In the genomic region with DNA sequence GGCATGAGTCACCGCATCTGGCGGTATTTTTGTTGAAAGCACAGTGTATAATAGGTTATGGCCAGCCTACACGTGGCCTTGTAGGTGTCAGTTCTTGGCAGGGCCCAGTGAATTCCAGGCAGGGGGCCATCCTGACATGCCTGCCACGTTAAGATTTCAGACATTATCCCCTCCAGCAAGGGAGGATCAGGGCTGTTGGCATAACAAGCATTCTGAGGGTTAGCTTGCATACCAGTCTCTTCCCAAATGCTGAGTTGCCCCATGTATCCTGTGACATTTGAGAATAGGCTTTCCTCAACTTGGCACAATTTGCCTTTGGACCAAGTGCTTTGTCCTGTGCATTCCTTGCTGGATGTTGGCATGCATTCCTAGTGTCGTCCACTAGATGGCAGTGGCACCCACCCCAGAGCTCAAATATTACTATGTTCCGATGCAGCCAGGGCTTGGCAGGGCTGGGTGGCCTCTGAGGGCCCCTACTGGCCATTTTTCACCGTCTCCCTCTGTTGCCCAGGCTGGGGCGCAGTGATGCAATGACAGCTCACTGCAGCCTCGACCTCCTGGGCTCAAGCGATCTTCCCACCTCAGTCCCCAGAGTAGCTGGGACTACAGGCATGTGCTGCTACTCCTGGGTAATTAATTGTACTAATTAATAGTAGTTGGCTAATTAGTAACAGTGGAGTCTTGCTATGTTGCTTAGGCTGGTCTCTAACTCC, we compare ENCODE assay signal across 1 cellular context.
A peak's percentile ranks its signal among the peaks of the same experiment; 100 is the strongest.
TF ChIP-seq lines count a peak whose summit lies in the region.

No MANE protein-coding gene starts in this region.

TF ChIP-seq in K562, 482 proteins besides CTCF, POLR2A, EP300 and RAD21 (continued from another document and continues in another):
- TF ChIP-seq, protein P1, sequence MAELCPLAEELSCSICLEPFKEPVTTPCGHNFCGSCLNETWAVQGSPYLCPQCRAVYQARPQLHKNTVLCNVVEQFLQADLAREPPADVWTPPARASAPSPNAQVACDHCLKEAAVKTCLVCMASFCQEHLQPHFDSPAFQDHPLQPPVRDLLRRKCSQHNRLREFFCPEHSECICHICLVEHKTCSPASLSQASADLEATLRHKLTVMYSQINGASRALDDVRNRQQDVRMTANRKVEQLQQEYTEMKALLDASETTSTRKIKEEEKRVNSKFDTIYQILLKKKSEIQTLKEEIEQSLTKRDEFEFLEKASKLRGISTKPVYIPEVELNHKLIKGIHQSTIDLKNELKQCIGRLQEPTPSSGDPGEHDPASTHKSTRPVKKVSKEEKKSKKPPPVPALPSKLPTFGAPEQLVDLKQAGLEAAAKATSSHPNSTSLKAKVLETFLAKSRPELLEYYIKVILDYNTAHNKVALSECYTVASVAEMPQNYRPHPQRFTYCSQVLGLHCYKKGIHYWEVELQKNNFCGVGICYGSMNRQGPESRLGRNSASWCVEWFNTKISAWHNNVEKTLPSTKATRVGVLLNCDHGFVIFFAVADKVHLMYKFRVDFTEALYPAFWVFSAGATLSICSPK (IDR thresholded peaks at IDR 0.05; ENCODE audit: borderline replicate concordance), result no peak
- no peak for TF ChIP-seq CHD1 (IDR thresholded peaks at IDR 0.05; ENCODE audit: low read length)
- TF ChIP-seq, protein P2, sequence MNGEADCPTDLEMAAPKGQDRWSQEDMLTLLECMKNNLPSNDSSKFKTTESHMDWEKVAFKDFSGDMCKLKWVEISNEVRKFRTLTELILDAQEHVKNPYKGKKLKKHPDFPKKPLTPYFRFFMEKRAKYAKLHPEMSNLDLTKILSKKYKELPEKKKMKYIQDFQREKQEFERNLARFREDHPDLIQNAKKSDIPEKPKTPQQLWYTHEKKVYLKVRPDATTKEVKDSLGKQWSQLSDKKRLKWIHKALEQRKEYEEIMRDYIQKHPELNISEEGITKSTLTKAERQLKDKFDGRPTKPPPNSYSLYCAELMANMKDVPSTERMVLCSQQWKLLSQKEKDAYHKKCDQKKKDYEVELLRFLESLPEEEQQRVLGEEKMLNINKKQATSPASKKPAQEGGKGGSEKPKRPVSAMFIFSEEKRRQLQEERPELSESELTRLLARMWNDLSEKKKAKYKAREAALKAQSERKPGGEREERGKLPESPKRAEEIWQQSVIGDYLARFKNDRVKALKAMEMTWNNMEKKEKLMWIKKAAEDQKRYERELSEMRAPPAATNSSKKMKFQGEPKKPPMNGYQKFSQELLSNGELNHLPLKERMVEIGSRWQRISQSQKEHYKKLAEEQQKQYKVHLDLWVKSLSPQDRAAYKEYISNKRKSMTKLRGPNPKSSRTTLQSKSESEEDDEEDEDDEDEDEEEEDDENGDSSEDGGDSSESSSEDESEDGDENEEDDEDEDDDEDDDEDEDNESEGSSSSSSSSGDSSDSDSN (IDR thresholded peaks at IDR 0.05; ENCODE audit: borderline replicate concordance in 1 of 2, low read depth in 2 of 2, low read length in 2 of 2), result 0 out of 4 replicates have a peak, but pooled peaks of 1 of the 2 experiments have one; percentile 37
- no peak for TF ChIP-seq POLR2B (IDR thresholded peaks at IDR 0.05; ENCODE audit: low read depth, partially characterized antibody)
- no peak for TF ChIP-seq ZNF444 (CRISPR knock-in tag; IDR thresholded peaks at IDR 0.05)
- TF ChIP-seq, protein P3, sequence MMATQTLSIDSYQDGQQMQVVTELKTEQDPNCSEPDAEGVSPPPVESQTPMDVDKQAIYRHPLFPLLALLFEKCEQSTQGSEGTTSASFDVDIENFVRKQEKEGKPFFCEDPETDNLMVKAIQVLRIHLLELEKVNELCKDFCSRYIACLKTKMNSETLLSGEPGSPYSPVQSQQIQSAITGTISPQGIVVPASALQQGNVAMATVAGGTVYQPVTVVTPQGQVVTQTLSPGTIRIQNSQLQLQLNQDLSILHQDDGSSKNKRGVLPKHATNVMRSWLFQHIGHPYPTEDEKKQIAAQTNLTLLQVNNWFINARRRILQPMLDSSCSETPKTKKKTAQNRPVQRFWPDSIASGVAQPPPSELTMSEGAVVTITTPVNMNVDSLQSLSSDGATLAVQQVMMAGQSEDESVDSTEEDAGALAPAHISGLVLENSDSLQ (IDR thresholded peaks at IDR 0.05), result peak; percentile 56
- TF ChIP-seq TEAD2 (tag; IDR thresholded peaks at IDR 0.05), result 0 out of 2 replicates have a peak, but pooled peaks have one; percentile 41
- TF ChIP-seq TCF7 (IDR thresholded peaks at IDR 0.05; ENCODE audit: borderline replicate concordance), result no peak
- no peak for TF ChIP-seq ZNF696 (CRISPR knock-in tag; conservative IDR thresholded peaks at IDR 0.05)
- TF ChIP-seq SMAD3 (CRISPR knock-in tag; conservative IDR thresholded peaks at IDR 0.05), result no peak
- TF ChIP-seq, protein P4, sequence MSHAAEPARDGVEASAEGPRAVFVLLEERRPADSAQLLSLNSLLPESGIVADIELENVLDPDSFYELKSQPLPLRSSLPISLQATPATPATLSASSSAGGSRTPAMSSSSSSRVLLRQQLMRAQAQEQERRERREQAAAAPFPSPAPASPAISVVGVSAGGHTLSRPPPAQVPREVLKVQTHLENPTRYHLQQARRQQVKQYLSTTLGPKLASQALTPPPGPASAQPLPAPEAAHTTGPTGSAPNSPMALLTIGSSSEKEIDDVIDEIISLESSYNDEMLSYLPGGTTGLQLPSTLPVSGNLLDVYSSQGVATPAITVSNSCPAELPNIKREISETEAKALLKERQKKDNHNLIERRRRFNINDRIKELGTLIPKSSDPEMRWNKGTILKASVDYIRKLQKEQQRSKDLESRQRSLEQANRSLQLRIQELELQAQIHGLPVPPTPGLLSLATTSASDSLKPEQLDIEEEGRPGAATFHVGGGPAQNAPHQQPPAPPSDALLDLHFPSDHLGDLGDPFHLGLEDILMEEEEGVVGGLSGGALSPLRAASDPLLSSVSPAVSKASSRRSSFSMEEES (CRISPR knock-in tag; IDR thresholded peaks at IDR 0.05), result no peak
- TF ChIP-seq ATF7 (IDR thresholded peaks at IDR 0.05), result peak; percentile 72
- TF ChIP-seq ZFP30 (CRISPR knock-in tag; IDR thresholded peaks at IDR 0.05; ENCODE audit: borderline replicate concordance), result no peak
- TF ChIP-seq HDGF (IDR thresholded peaks at IDR 0.05), result no peak
- TF ChIP-seq, protein P5, sequence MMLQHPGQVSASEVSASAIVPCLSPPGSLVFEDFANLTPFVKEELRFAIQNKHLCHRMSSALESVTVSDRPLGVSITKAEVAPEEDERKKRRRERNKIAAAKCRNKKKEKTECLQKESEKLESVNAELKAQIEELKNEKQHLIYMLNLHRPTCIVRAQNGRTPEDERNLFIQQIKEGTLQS (IDR thresholded peaks at IDR 0.05), result peak; percentile 95
- TF ChIP-seq, protein P5 (CRISPR knock-in tag; conservative IDR thresholded peaks at IDR 0.05), result 0 out of 2 replicates have a peak, but pooled peaks have one; percentile 53
- no peak for TF ChIP-seq TAF1 (IDR thresholded peaks at IDR 0.05; ENCODE audit: control insufficient read depth, extremely low read depth, insufficient read depth, low read length, severe bottlenecking)
- no peak for TF ChIP-seq MTF1 (CRISPR knock-in tag; IDR thresholded peaks at IDR 0.05; ENCODE audit: borderline replicate concordance)
- peak; percentile 95 for TF ChIP-seq CEBPB (tag; IDR thresholded peaks at IDR 0.05)
- peak in 1 of 2 experiments; percentile 51; a peak in 1 of 4 replicates for TF ChIP-seq RCOR1 (IDR thresholded peaks at IDR 0.05; ENCODE audit: borderline replicate concordance in 1 of 2, low read depth in 2 of 2, low read length in 2 of 2)
- no peak for TF ChIP-seq RAD51 (IDR thresholded peaks at IDR 0.05; ENCODE audit: borderline replicate concordance, low read depth)
- no peak for TF ChIP-seq ZNF707 (CRISPR knock-in tag; conservative IDR thresholded peaks at IDR 0.05)
- TF ChIP-seq CBX3 (IDR thresholded peaks at IDR 0.05; ENCODE audit: borderline replicate concordance in 1 of 2, low read length in 2 of 2), result no peak
- TF ChIP-seq STAG1 (CRISPR knock-in tag; IDR thresholded peaks at IDR 0.05; ENCODE audit: borderline replicate concordance), result peak; percentile 83; the same call in 1 of the 2 replicates
- TF ChIP-seq TAF15 (IDR thresholded peaks at IDR 0.05; ENCODE audit: low read depth, low read length), result no peak
- TF ChIP-seq ZNF77 (CRISPR knock-in tag; IDR thresholded peaks at IDR 0.05), result no peak
- TF ChIP-seq, protein P6, sequence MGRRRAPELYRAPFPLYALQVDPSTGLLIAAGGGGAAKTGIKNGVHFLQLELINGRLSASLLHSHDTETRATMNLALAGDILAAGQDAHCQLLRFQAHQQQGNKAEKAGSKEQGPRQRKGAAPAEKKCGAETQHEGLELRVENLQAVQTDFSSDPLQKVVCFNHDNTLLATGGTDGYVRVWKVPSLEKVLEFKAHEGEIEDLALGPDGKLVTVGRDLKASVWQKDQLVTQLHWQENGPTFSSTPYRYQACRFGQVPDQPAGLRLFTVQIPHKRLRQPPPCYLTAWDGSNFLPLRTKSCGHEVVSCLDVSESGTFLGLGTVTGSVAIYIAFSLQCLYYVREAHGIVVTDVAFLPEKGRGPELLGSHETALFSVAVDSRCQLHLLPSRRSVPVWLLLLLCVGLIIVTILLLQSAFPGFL (CRISPR knock-in tag; IDR thresholded peaks at IDR 0.05), result no peak
- TF ChIP-seq, protein P7, sequence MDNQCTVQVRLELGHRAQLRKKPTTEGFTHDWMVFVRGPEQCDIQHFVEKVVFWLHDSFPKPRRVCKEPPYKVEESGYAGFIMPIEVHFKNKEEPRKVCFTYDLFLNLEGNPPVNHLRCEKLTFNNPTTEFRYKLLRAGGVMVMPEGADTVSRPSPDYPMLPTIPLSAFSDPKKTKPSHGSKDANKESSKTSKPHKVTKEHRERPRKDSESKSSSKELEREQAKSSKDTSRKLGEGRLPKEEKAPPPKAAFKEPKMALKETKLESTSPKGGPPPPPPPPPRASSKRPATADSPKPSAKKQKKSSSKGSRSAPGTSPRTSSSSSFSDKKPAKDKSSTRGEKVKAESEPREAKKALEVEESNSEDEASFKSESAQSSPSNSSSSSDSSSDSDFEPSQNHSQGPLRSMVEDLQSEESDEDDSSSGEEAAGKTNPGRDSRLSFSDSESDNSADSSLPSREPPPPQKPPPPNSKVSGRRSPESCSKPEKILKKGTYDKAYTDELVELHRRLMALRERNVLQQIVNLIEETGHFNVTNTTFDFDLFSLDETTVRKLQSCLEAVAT (IDR thresholded peaks at IDR 0.05), result peak in 1 of 2 experiments; percentile 81; a peak in 2 of 4 replicates
- TF ChIP-seq RB1 (IDR thresholded peaks at IDR 0.05; ENCODE audit: low read depth), result peak; percentile 48; the same call in 1 of the 2 replicates
- no peak for TF ChIP-seq HNRNPUL1 (IDR thresholded peaks at IDR 0.05; ENCODE audit: low read length)
- TF ChIP-seq ZNF124 (CRISPR knock-in tag; IDR thresholded peaks at IDR 0.05), result no peak
- TF ChIP-seq, protein P8, sequence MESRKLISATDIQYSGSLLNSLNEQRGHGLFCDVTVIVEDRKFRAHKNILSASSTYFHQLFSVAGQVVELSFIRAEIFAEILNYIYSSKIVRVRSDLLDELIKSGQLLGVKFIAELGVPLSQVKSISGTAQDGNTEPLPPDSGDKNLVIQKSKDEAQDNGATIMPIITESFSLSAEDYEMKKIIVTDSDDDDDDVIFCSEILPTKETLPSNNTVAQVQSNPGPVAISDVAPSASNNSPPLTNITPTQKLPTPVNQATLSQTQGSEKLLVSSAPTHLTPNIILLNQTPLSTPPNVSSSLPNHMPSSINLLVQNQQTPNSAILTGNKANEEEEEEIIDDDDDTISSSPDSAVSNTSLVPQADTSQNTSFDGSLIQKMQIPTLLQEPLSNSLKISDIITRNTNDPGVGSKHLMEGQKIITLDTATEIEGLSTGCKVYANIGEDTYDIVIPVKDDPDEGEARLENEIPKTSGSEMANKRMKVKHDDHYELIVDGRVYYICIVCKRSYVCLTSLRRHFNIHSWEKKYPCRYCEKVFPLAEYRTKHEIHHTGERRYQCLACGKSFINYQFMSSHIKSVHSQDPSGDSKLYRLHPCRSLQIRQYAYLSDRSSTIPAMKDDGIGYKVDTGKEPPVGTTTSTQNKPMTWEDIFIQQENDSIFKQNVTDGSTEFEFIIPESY (CRISPR knock-in tag; IDR thresholded peaks at IDR 0.05), result 0 out of 2 replicates have a peak, but pooled peaks have one; percentile 15
- TF ChIP-seq KLF10 (CRISPR knock-in tag; IDR thresholded peaks at IDR 0.05), result no peak
- TF ChIP-seq, protein P9, sequence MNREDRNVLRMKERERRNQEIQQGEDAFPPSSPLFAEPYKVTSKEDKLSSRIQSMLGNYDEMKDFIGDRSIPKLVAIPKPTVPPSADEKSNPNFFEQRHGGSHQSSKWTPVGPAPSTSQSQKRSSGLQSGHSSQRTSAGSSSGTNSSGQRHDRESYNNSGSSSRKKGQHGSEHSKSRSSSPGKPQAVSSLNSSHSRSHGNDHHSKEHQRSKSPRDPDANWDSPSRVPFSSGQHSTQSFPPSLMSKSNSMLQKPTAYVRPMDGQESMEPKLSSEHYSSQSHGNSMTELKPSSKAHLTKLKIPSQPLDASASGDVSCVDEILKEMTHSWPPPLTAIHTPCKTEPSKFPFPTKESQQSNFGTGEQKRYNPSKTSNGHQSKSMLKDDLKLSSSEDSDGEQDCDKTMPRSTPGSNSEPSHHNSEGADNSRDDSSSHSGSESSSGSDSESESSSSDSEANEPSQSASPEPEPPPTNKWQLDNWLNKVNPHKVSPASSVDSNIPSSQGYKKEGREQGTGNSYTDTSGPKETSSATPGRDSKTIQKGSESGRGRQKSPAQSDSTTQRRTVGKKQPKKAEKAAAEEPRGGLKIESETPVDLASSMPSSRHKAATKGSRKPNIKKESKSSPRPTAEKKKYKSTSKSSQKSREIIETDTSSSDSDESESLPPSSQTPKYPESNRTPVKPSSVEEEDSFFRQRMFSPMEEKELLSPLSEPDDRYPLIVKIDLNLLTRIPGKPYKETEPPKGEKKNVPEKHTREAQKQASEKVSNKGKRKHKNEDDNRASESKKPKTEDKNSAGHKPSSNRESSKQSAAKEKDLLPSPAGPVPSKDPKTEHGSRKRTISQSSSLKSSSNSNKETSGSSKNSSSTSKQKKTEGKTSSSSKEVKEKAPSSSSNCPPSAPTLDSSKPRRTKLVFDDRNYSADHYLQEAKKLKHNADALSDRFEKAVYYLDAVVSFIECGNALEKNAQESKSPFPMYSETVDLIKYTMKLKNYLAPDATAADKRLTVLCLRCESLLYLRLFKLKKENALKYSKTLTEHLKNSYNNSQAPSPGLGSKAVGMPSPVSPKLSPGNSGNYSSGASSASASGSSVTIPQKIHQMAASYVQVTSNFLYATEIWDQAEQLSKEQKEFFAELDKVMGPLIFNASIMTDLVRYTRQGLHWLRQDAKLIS (CRISPR knock-in tag; IDR thresholded peaks at IDR 0.05), result no peak
- TF ChIP-seq ZKSCAN1 (IDR thresholded peaks at IDR 0.05; ENCODE audit: low read depth, low read length), result no peak
